In the genomic region with DNA sequence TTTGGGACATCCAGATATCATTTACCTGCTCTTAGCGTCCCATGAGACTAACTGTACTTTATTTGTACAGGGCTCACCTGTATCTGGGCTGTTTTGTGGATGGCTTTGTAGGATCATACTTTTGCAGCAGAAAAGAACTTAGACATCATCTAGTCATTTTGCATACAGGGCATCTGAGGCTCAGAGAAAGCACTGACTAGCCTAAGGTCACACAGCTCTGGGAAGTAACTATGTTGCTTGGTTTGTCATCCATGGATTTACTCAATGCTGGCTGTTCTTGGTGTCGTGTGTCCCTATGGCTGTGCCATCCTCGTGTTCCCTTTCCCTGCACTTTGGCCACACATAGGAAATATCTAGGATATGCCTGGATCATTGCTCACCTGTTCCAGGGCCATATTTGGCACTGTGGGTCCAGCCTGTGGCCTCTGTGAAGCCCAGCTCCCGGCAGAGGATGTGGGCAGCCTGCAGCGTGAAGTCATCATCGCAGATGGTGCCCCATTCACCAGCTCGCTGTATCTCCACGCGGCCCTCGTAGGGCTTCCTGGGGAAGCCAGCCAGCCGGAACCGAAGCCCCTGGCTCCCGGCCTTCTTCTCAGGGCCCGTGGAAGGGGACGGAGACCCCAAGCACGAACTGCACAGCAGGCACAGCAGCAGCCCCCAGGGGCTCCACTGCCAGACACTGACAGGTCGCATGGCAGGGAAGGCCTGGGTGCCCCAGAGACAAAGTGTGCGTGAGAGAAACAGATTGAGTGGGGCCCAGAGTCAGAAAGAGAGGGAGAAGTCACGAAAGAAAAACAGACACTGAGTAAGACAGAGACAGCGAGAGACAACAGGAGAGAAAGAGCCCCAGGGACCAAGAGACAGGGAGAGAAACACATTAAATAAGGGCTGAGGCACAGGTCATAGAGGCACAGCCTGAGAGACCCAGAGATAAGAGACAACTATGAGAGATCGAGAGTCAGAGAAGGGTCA, we compare ENCODE assay signal across 9 cellular contexts. TPM values are rescaled to one million over a fixed set of nuclear protein-coding genes. Genes with fewer than 3 reads are reported as not detected.
DNase-seq lines count a peak whose midpoint lies in the region; ATAC-seq and TF ChIP-seq lines count a peak whose summit lies in the region.
"Had no signal": no experiment of that assay in that cellular context is flagged by ENCODE, and none has a peak within 500 bp of the region (broad histone marks: within the 10 kb centered on the region; RNA-seq: fewer than 3 reads in every experiment).

No MANE protein-coding gene starts in this region.

- H3K4me3 ChIP-seq in AG09309 (ENCODE audit: control insufficient read depth, low read depth, low read length), result peak overlapping the region; percentile 94

- H3K36me3 Mint-ChIP-seq in T-cell (peaks cover 4% of the 10 kb centered on the region), immature natural killer cell (peaks cover 0 to 2% (median 0%) of the 10 kb centered on the region in 3 donors)

- POLR2A ChIA-PET in GM10248 (lab: Yijun Ruan, JAX) (no interaction called here), T-cell (lab: Charles Lee) (no interaction called here)

- H3K27me3 Mint-ChIP-seq in T-cell (peaks cover 30 to 40% of the 10 kb centered on the region in 2 donors), immature natural killer cell (ENCODE audit: low read depth in 3 of 3) (peaks cover 11 to 45% (median 41%) of the 10 kb centered on the region in 3 donors)

- in situ Hi-C loops in G401 (cut with HindIII; ENCODE audit: low sequenced_read_pairs), result no loop called here

- TF ChIP-seq CTCF in AG09309 (IDR thresholded peaks at IDR 0.05; ENCODE audit: control insufficient read depth, insufficient read depth, low read depth, low read length, missing control alignments) (no peak), GM10248 (IDR thresholded peaks at IDR 0.05; ENCODE audit: control extremely low read depth, extremely low read depth, low read depth, missing control alignments) (no peak)

- no peaks in the 10 kb centered on the region for H3K9me3 Mint-ChIP-seq in T-cell
- H3K9me3 Mint-ChIP-seq in immature natural killer cell, result no peaks in the 10 kb centered on the region

- H3K4me1 Mint-ChIP-seq in T-cell (peaks cover 13 to 25% (median 25%) of the 10 kb centered on the region in 3 donors), immature natural killer cell (peaks cover 20 to 23% of the 10 kb centered on the region in 2 donors)

- no peak for DNase-seq in AG09309 (ENCODE audit: low read depth)
- peak; percentile 49 for DNase-seq in GM10248 (ENCODE audit: extremely low spot score)
- no peak for DNase-seq in T-cell
- DNase-seq in immature natural killer cell, result no peak
- no peak for DNase-seq in G401 (ENCODE audit: low spot score)
- no peak for DNase-seq in NOMO-1 (lab: John Stamatoyannopoulos, UW; ENCODE audit: unreplicated experiment in 2 of 2)

- H3K4me3 Mint-ChIP-seq in T-cell, result peak overlapping the region; percentile 42 to 72 (median 52)
- H3K4me3 Mint-ChIP-seq in immature natural killer cell, result peak overlapping the region; percentile 56 to 76 (median 73)

- CTCF ChIA-PET in GM10248 (lab: Yijun Ruan, JAX), result interaction anchor here (1.4 to 3.2 kb wide), 6 partner anchors 13 to 36 kb away, joined by 4 to 16 read pairs (median 6); a partner anchor contains a TSS
- CTCF ChIA-PET in T-cell (lab: Charles Lee), result no interaction called here

- ATAC-seq in T-cell (replicated peaks in 1 of 4), result no peak
- no peak for ATAC-seq in HG03354 (IDR thresholded peaks at IDR 0.05; ENCODE audit: poor library complexity, severe bottlenecking, unreplicated experiment)
- no peak for ATAC-seq in HG03108 (IDR thresholded peaks at IDR 0.05; ENCODE audit: unreplicated experiment)

- H3K27ac Mint-ChIP-seq in T-cell (peak overlapping the region in 1 of 2 donors; percentile 40), immature natural killer cell (peak overlapping the region; percentile 4 to 87 (median 78))

RNA-seq across cellular contexts. Expression of a gene that starts 1.5 kb away (rescaled TPM):
- under 1 TPM in 4 of 5 donors, not detected in 1; 0.10 to 0.47 (median 0.38) TPM for total RNA-seq in T-cell
- under 1 TPM in 2 of 3 donors, not detected in 1; 0.19 to 0.22 TPM for polyA plus RNA-seq in immature natural killer cell
- total RNA-seq in G401 (2014; rRNA removed; shearing (Covaris generic)), result 11.4 and 14.4 TPM in 2 replicates

RNA-seq across cellular contexts. Expression of a gene that starts 2.3 kb away (rescaled TPM):
- 10 to 100 TPM in 3 of 5 donors, 1 to 10 TPM in 2; 9.6 to 36.5 (median 33.0) TPM for total RNA-seq in T-cell
- polyA plus RNA-seq in immature natural killer cell, result 10 to 100 TPM; 18.4 to 42.7 (median 28.4) TPM
- 28.7 and 41.5 TPM in 2 replicates for total RNA-seq in G401 (2014; rRNA removed; shearing (Covaris generic))

RNA-seq across cellular contexts. Expression of a gene that starts 22.5 kb away (rescaled TPM):
- 10 to 100 TPM; 25.1 to 45.2 (median 38.3) TPM for total RNA-seq in T-cell
- 10 to 100 TPM; 26.5 to 27.2 (median 27.0) TPM for polyA plus RNA-seq in immature natural killer cell
- 62.1 and 62.8 TPM in 2 replicates for total RNA-seq in G401 (2014; rRNA removed; shearing (Covaris generic))

RNA-seq across cellular contexts. Expression of a gene that starts 22.7 kb away (rescaled TPM):
- total RNA-seq in T-cell, result 100 to 1,000 TPM; 144 to 167 (median 149) TPM
- 100 to 1,000 TPM; 107 to 126 (median 118) TPM for polyA plus RNA-seq in immature natural killer cell
- total RNA-seq in G401 (2014; rRNA removed; shearing (Covaris generic)), result 120 and 137 TPM in 2 replicates

RNA-seq across cellular contexts. Expression of a gene that starts 26.2 kb away (rescaled TPM):
- under 1 TPM in 3 of 5 donors, not detected in 2; 0.33 to 0.76 (median 0.47) TPM for total RNA-seq in T-cell
- not detected for polyA plus RNA-seq in immature natural killer cell
- total RNA-seq in G401 (2014; rRNA removed; shearing (Covaris generic)), result 0.81 TPM in 1 of 2 replicates, not detected in the other
- total RNA-seq: M059J had no signal
